ENCODE assay signal across 15 cellular contexts in genomic region chr11:19559746-19560145, GRCh38.
DNase-seq lines count a peak whose midpoint lies in the region; ATAC-seq and TF ChIP-seq lines count a peak whose summit lies in the region.
"Had no signal": no experiment of that assay in that cellular context is flagged by ENCODE, and none has a peak within 500 bp of the region (broad histone marks: within the 10 kb centered on the region; RNA-seq: fewer than 3 reads in every experiment).

No MANE protein-coding gene starts in this region.

- peaks cover 7% of the 10 kb centered on the region for H3K27me3 Mint-ChIP-seq in GM23338 (ENCODE audit: insufficient read depth, low read depth, poor library complexity)
- H3K27me3 Mint-ChIP-seq in endothelial cell (ENCODE audit: unreplicated experiment): peaks cover 4% of the 10 kb centered on the region

- no peaks in the 10 kb centered on the region for H3K79me2 ChIP-seq in GM23338 (replicated peaks; ENCODE audit: insufficient read depth)

- no peaks in the 10 kb centered on the region for H4K20me1 ChIP-seq in GM23338 (replicated peaks; ENCODE audit: insufficient read depth)

- WGBS in mesodermal cell (ENCODE audit: insufficient coverage in 2 of 2), 2 experiments: 70 to 73% methylated on average over 5 to 6 of the region's 6 CpGs

- H3K4me3 ChIP-seq in GM23338 (no peak overlapping the region), mesodermal cell (ENCODE audit: extremely low read depth, insufficient read depth, low read length, poor library complexity, severe bottlenecking) (no peak overlapping the region)
- H3K4me3 ChIP-seq: A549, HAP-1 had no signal

- H3K27ac ChIP-seq in GM23338 (ENCODE audit: low read depth): no peak overlapping the region
- peak overlapping the region; percentile 62 for H3K27ac ChIP-seq in mesodermal cell (ENCODE audit: low read depth, low read length, severe bottlenecking)
- H3K27ac ChIP-seq: A549 had no signal

- H3K4me1 Mint-ChIP-seq in GM23338 (peaks cover 15% of the 10 kb centered on the region; the same call in 2 of the 3 replicates), endothelial cell (ENCODE audit: unreplicated experiment) (peaks cover 28% of the 10 kb centered on the region)

- no peaks in the 10 kb centered on the region for H3K9me3 Mint-ChIP-seq in GM23338
- no peaks in the 10 kb centered on the region for H3K9me3 Mint-ChIP-seq in endothelial cell (ENCODE audit: unreplicated experiment)
- H3K9me3 Mint-ChIP-seq: CD14-positive monocyte; CD8-positive, alpha-beta memory T cell had no signal

- TF ChIP-seq CTCF in GM23338 (conservative IDR thresholded peaks at IDR 0.05; ENCODE audit: low read depth in 2 of 2): no peak
- no peak for TF ChIP-seq CTCF in endothelial cell (IDR thresholded peaks at IDR 0.05; ENCODE audit: unreplicated experiment)

- H3K36me3 ChIP-seq in GM23338 (ENCODE audit: insufficient read depth): no peaks in the 10 kb centered on the region
- H3K36me3 ChIP-seq in mesodermal cell (ENCODE audit: control insufficient read depth, insufficient read depth, low read length): no peaks in the 10 kb centered on the region
- H3K36me3 ChIP-seq: HAP-1 had no signal

- no peaks in the 10 kb centered on the region for H3F3A ChIP-seq in GM23338 (replicated peaks; ENCODE audit: low read depth)

- no peaks in the 10 kb centered on the region for H3K36me3 Mint-ChIP-seq in GM23338 (ENCODE audit: low read depth)
- H3K36me3 Mint-ChIP-seq in endothelial cell (ENCODE audit: low read depth, unreplicated experiment): no peaks in the 10 kb centered on the region
- H3K36me3 Mint-ChIP-seq: CD14-positive monocyte; CD8-positive, alpha-beta memory T cell had no signal

- H3K9me2 ChIP-seq in GM23338 (ENCODE audit: insufficient read depth): no peaks in the 10 kb centered on the region

- H3K4me3 Mint-ChIP-seq in GM23338: no peak overlapping the region
- H3K4me3 Mint-ChIP-seq in endothelial cell (ENCODE audit: unreplicated experiment): peak overlapping the region; percentile 9
- H3K4me3 Mint-ChIP-seq: CD14-positive monocyte; CD8-positive, alpha-beta memory T cell had no signal

- peaks cover 4% of the 10 kb centered on the region for H3K4me1 ChIP-seq in GM23338 (ENCODE audit: insufficient read depth)
- H3K4me1 ChIP-seq in mesodermal cell (ENCODE audit: control insufficient read depth, insufficient read depth, low read length, poor library complexity, severe bottlenecking): peaks cover 12% of the 10 kb centered on the region
- H3K4me1 ChIP-seq: HAP-1 had no signal

- H3K27ac Mint-ChIP-seq in GM23338 (no peak overlapping the region), endothelial cell (ENCODE audit: unreplicated experiment) (peak overlapping the region; percentile 91)
- H3K27ac Mint-ChIP-seq: CD14-positive monocyte had no signal

- ATAC-seq in GM23338 (no peak), SK-N-SH treated with all-trans-retinoic acid at 6 μM for 48 hours (peak; percentile 6; the same call in 1 of the 3 replicates), GM21390 (IDR thresholded peaks at IDR 0.05; ENCODE audit: unreplicated experiment) (no peak)
- ATAC-seq: A549 had no signal

- no peaks in the 10 kb centered on the region for H3K9me3 ChIP-seq in mesodermal cell (ENCODE audit: control insufficient read depth, low read length)
- H3K9me3 ChIP-seq: A549, Caco-2, HAP-1 had no signal

- no peak overlapping the region for H3K4me2 ChIP-seq in GM23338
- H3K4me2 ChIP-seq: A549 had no signal

- peak overlapping the region; percentile 80; the same call in 1 of the 2 replicates for H2AFZ ChIP-seq in GM23338

- DNase-seq in GM23338 (ENCODE audit: low spot score): peak; percentile 26
- DNase-seq in endothelial cell (ENCODE audit: low spot score): peak; percentile 29
- no peak for DNase-seq in RKO (ENCODE audit: low spot score)
- no peak for DNase-seq in CD1c-positive myeloid dendritic cell (ENCODE audit: extremely low spot score)
- DNase-seq: Caco-2; CD8-positive, alpha-beta memory T cell; DND-41; GF-D8; GOT3 had no signal

- no peaks in the 10 kb centered on the region for H3K27me3 ChIP-seq in GM23338 (ENCODE audit: insufficient read depth)

TF ChIP-seq in GM23338, 12 proteins besides CTCF, POLR2A, EP300 and RAD21 (continues in another document):
- no peak for TF ChIP-seq REST (IDR thresholded peaks at IDR 0.05; ENCODE audit: unreplicated experiment)
- TF ChIP-seq POLR2AphosphoS5 (IDR thresholded peaks at IDR 0.05; ENCODE audit: low read depth): no peak
- no peak for TF ChIP-seq CREB1 (CRISPR knock-in tag; IDR thresholded peaks at IDR 0.05; ENCODE audit: low read depth)

TF ChIP-seq in SK-N-SH treated with all-trans-retinoic acid at 6 μM for 48 hours, 23 proteins besides CTCF, POLR2A, EP300 and RAD21:
- no peak for TF ChIP-seq BACH2 (CRISPR knock-in tag; IDR thresholded peaks at IDR 0.05; ENCODE audit: borderline replicate concordance)
- 0 out of 2 replicates have a peak, but pooled peaks have one; percentile 27 for TF ChIP-seq SNAI2 (CRISPR knock-in tag; IDR thresholded peaks at IDR 0.05)
- TF ChIP-seq CREB5 (CRISPR knock-in tag; IDR thresholded peaks at IDR 0.05; ENCODE audit: low read depth): no peak
- TF ChIP-seq TSHZ2 (CRISPR knock-in tag; IDR thresholded peaks at IDR 0.05): peak; percentile 78; the same call in 1 of the 2 replicates
- peak; percentile 81 for TF ChIP-seq TCF4 (CRISPR knock-in tag; IDR thresholded peaks at IDR 0.05; ENCODE audit: borderline replicate concordance)
- TF ChIP-seq ZNF70 (CRISPR knock-in tag; IDR thresholded peaks at IDR 0.05): no peak

Comparison
In these comparisons a context has a peak if more than half of its experiments do, and no peak if none do; other contexts are left out.
1. DNase-seq: peak in GM23338 (single experiment) and endothelial cell (single experiment); none in RKO (single experiment) and CD1c-positive myeloid dendritic cell (single experiment).